ENCODE assay signal across 9 cellular contexts in the genomic region with DNA sequence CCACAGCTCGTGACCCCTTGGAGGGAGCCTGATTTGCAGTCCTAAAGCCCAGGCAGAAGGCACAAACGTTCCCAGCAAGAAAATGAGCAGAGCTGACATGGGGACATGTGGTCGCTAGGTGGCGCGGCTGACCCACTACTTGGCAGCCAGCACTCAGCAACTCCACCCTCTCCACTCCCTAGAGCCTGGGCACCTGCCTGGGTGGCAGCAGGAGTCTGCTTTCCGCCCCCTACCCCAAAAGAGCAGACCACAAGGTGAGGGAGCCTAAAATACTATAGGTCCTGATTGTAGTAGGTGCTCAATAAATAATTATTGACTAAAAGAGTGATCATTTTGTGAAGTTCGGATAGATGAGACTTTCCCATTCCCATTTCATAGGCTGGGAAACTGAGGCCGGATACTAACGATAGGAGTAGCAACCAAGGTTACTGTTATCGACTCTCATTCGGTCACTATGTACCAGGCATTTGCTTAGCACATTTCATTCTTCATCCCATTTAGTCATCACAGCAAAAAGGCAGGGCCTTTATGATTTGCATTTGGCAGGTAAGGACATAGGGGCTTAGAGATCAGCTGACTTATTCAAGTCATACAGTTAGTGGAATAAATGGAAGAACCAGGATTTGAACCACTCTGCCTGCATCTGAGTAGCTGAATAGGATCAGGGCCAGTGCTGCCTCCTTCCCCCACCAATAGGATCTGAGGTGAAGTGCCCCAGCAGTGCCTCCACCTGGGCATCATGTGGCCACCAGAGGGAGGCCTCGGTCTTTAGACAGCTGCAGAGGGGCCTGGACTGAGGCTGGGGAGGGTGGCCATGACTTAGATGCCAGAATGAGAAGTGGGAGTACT. TPM values are rescaled to one million over a fixed set of nuclear protein-coding genes. Genes with fewer than 3 reads are reported as not detected.
DNase-seq lines count a peak whose midpoint lies in the region; ATAC-seq, FAIRE-seq and TF ChIP-seq lines count a peak whose summit lies in the region.
"Had no signal": no experiment of that assay in that cellular context is flagged by ENCODE, and none has a peak within 500 bp of the region (broad histone marks: within the 10 kb centered on the region; RNA-seq: fewer than 3 reads in every experiment).

No MANE protein-coding gene starts in this region.

- H2AFZ ChIP-seq in mammary epithelial cell (ENCODE audit: low read depth, low read length): no peak overlapping the region

- H3K4me1 ChIP-seq in mammary epithelial cell (ENCODE audit: insufficient read depth, low read length): no peaks in the 10 kb centered on the region

- H3K4me3 Mint-ChIP-seq in HFFc6: no peak overlapping the region

- WGBS in mammary epithelial cell (ENCODE audit: low coverage, missing lambda C conversion rate): 3% methylated on average over 11 of the region's 12 CpGs

- in situ Hi-C loops in mammary epithelial cell (cut with MboI; ENCODE audit: low sequenced_read_pairs in 2 of 2): loop anchor here (5.0 to 25.0 kb wide), 2 partner anchors 121 to 279 kb away; no protein-coding TSS in a partner anchor

- no peaks in the 10 kb centered on the region for H3K36me3 ChIP-seq in mammary epithelial cell (ENCODE audit: insufficient read depth, low read length)

- dilution Hi-C loops in mammary epithelial cell (cut with HindIII; ENCODE audit: low sequenced_read_pairs): no loop called here

- BruUV-seq in mammary epithelial cell (replicated peaks; lab: Mats Ljungman, UMichigan): no TSS peak

- H3K27ac ChIP-seq in mammary epithelial cell (ENCODE audit: insufficient read depth, low read depth, low read length): no peak overlapping the region
- H3K27ac ChIP-seq: SK-N-MC had no signal

- no peaks in the 10 kb centered on the region for H3K36me3 Mint-ChIP-seq in HFFc6 (ENCODE audit: low read depth)

- peak; percentile 94 for TF ChIP-seq CTCF in D721Med (IDR thresholded peaks at IDR 0.05; ENCODE audit: insufficient read depth, missing control alignments)
- TF ChIP-seq CTCF in HFFc6 (IDR thresholded peaks at IDR 0.05): peak; percentile 93
- TF ChIP-seq CTCF in mammary epithelial cell (conservative IDR thresholded peaks at IDR 0.05 in 1 of 2, IDR thresholded peaks at IDR 0.05 in 1 of 2; ENCODE audit: extremely low read depth in 1 of 2, insufficient read depth in 1 of 2, low read depth in 1 of 2, low read length in 2 of 2): peak; percentile 94 to 96

- H3K9me3 ChIP-seq in mammary epithelial cell (replicated peaks; ENCODE audit: insufficient read depth, low read length): no peaks in the 10 kb centered on the region

- no peaks in the 10 kb centered on the region for H3K4me1 Mint-ChIP-seq in HFFc6 (ENCODE audit: low read depth)

- H3K79me2 ChIP-seq in mammary epithelial cell (ENCODE audit: insufficient read depth, low read length): no peaks in the 10 kb centered on the region

- H3K27me3 ChIP-seq in mammary epithelial cell (ENCODE audit: insufficient read depth, low read length): peaks cover 2% of the 10 kb centered on the region

- peaks cover 23% of the 10 kb centered on the region for H3K27me3 Mint-ChIP-seq in HFFc6 (ENCODE audit: insufficient read depth)

- no peak overlapping the region for H3K9ac ChIP-seq in mammary epithelial cell (ENCODE audit: insufficient read depth, low read length)

- no peak overlapping the region for H3K27ac Mint-ChIP-seq in HFFc6

- H3K4me3 ChIP-seq in mammary epithelial cell (replicated peaks in 1 of 3; ENCODE audit: insufficient read depth in 1 of 3, low read depth in 2 of 3, low read length in 3 of 3): no peak overlapping the region
- H3K4me3 ChIP-seq: SK-N-MC had no signal

- no peaks in the 10 kb centered on the region for H4K20me1 ChIP-seq in mammary epithelial cell (ENCODE audit: insufficient read depth, low read length)

- intact Hi-C loops in mammary epithelial cell (cut with micrococcal nuclease): loop anchor here (1.0 to 5.0 kb wide), 5 partner anchors 123 to 441 kb away; partner anchors contain the start of gene COL13A1

- H3K4me2 ChIP-seq in mammary epithelial cell (ENCODE audit: insufficient read depth, low read depth, low read length): no peak overlapping the region

- DNase-seq in D721Med (ENCODE audit: insufficient read length, low spot score) (no peak), HFFc6 (peak; percentile 46), NCI-H2227 (lab: John Stamatoyannopoulos, UW; ENCODE audit: unreplicated experiment) (peak; percentile 64), mammary epithelial cell (peak; percentile 54), kidney tubule cell (ENCODE audit: low spot score) (peak; percentile 70)
- DNase-seq in activated CD4-positive, CD25-positive, alpha-beta regulatory T cell treated with anti-CD3 and anti-CD28 coated beads, Interleukin-2, amount 50 U/mL, for 16 hours (ENCODE audit: low read depth, low spot score): peak; percentile 57
- DNase-seq in stimulated activated CD4-positive, alpha-beta T cell treated with anti-CD3 and anti-CD28 coated beads, Interleukin-4, amount 100 ng/mL, for 48 hours (ENCODE audit: low read depth in 2 of 2): peak; percentile 68 to 79

- no peak for ATAC-seq in GM21786 (IDR thresholded peaks at IDR 0.05; ENCODE audit: unreplicated experiment)

- CTCF ChIA-PET in mammary epithelial cell (lab: Charles Lee; ENCODE audit: low non-redundant PET): interaction anchor here (1.0 to 1.7 kb wide), 3 partner anchors 120 to 124 kb away, joined by 3 to 12 read pairs (median 10); no protein-coding TSS in a partner anchor

- no peak for FAIRE-seq in D721Med (lab: Jason Lieb, UNC)

- no peaks in the 10 kb centered on the region for H3K9me3 Mint-ChIP-seq in HFFc6

RNA-seq across cellular contexts. Expression of gene NEUROG3, which starts 57.3 kb away (rescaled TPM):
- total RNA-seq in HFFc6 (2021; fragmentation: NEBNext Ultra II Directional; extraction: Animal tissue kit (Norgen Biotek cat#: 25700)): not detected
- not detected for total RNA-seq in mammary epithelial cell
- not detected for polyA plus RNA-seq in mammary epithelial cell
- not detected for polyA minus RNA-seq in mammary epithelial cell
